11 cellular contexts compared by ENCODE assay signal in genomic region chr1:206513312-206514111, GRCh38. TPM values are rescaled to one million over a fixed set of nuclear protein-coding genes. Genes with fewer than 3 reads are reported as not detected.
DNase-seq lines count a peak whose midpoint lies in the region; ATAC-seq and TF ChIP-seq lines count a peak whose summit lies in the region.
"Had no signal": no experiment of that assay in that cellular context is flagged by ENCODE, and none has a peak within 500 bp of the region (broad histone marks: within the 10 kb centered on the region; RNA-seq: fewer than 3 reads in every experiment).

No MANE protein-coding gene starts in this region.

- no peaks in the 10 kb centered on the region for H3K36me3 Mint-ChIP-seq in nephron progenitor cell (ENCODE audit: low read depth)

- DNase-seq in AG04450 (ENCODE audit: low read depth, low spot score) (peak; percentile 61), NCI-H1694 (lab: John Stamatoyannopoulos, UW) (peak; percentile 95), esophagus muscularis mucosa (ENCODE audit: extremely low spot score) (no peak), osteoblast (ENCODE audit: insufficient read length, low spot score, missing footprints) (peak; percentile 99), NCI-H526 treated with DMSO at 0.1 percent for 48 hours (lab: John Stamatoyannopoulos, UW) (no peak), CD1c-positive myeloid dendritic cell (ENCODE audit: extremely low spot score) (no peak), nephron progenitor cell (no peak)
- DNase-seq: activated CD8-positive, alpha-beta T cell treated with anti-CD3 and anti-CD28 coated beads for 36 hours; COR-L47; effector CD8-positive, alpha-beta T cell had no signal

- peaks cover 51% of the 10 kb centered on the region for H3K27me3 Mint-ChIP-seq in nephron progenitor cell (ENCODE audit: low read depth, poor library complexity)

- CTCF ChIA-PET in AG04450 (lab: Charles Lee): interaction anchor here (0.6 to 2.6 kb wide), 2 partner anchors 31 to 32 kb away, joined by 3 to 9 read pairs; no protein-coding TSS in a partner anchor

- WGBS in esophagus muscularis mucosa: 46% methylated on average over 7 of the region's 11 CpGs

- H3K4me2 ChIP-seq in osteoblast (ENCODE audit: insufficient read depth, low read length): peak overlapping the region; percentile 70

- H3K79me2 ChIP-seq in osteoblast (ENCODE audit: insufficient read depth, low read length): no peaks in the 10 kb centered on the region

- peak overlapping the region; percentile 64 for H2AFZ ChIP-seq in osteoblast (ENCODE audit: low read length)

- intact Hi-C loops in esophagus muscularis mucosa (cut with DNase I): no loop called here

- TF ChIP-seq POLR2A in esophagus muscularis mucosa (IDR thresholded peaks at IDR 0.05; ENCODE audit: low read depth): no peak

- TF ChIP-seq EP300 in esophagus muscularis mucosa (IDR thresholded peaks at IDR 0.05): no peak

- ATAC-seq in GM21786 (IDR thresholded peaks at IDR 0.05; ENCODE audit: unreplicated experiment): no peak
- ATAC-seq: activated CD8-positive, alpha-beta T cell treated with anti-CD3 and anti-CD28 coated beads for 36 hours had no signal

- no peaks in the 10 kb centered on the region for H3K9me3 ChIP-seq in AG04450 (ENCODE audit: control insufficient read depth, insufficient read depth, low read length)
- no peaks in the 10 kb centered on the region for H3K9me3 ChIP-seq in esophagus muscularis mucosa
- no peaks in the 10 kb centered on the region for H3K9me3 ChIP-seq in osteoblast (ENCODE audit: low read depth, low read length)

- POLR2A ChIA-PET in AG04450 (lab: Yijun Ruan, JAX): no interaction called here

- no peak overlapping the region for H3K27ac Mint-ChIP-seq in nephron progenitor cell
- H3K27ac Mint-ChIP-seq: activated CD8-positive, alpha-beta T cell treated with anti-CD3 and anti-CD28 coated beads for 36 hours had no signal

- peak overlapping the region; percentile 80 for H3K27ac ChIP-seq in AG04450 (ENCODE audit: low read depth, low read length)
- H3K27ac ChIP-seq in esophagus muscularis mucosa (replicated peaks in 1 of 4): peak overlapping the region in 3 of 4 donors; percentile 48 to 65 (median 49)
- H3K27ac ChIP-seq in osteoblast (ENCODE audit: low read depth, low read length): peak overlapping the region; percentile 60

- H3K4me3 Mint-ChIP-seq in nephron progenitor cell: no peak overlapping the region
- H3K4me3 Mint-ChIP-seq: activated CD8-positive, alpha-beta T cell treated with anti-CD3 and anti-CD28 coated beads for 36 hours had no signal

- no peaks in the 10 kb centered on the region for H3K9me3 Mint-ChIP-seq in nephron progenitor cell
- H3K9me3 Mint-ChIP-seq: activated CD8-positive, alpha-beta T cell treated with anti-CD3 and anti-CD28 coated beads for 36 hours had no signal

- peaks cover 6% of the 10 kb centered on the region for H4K20me1 ChIP-seq in osteoblast (ENCODE audit: insufficient read depth, low read length)

- H3K4me1 ChIP-seq in esophagus muscularis mucosa (peaks cover 17 to 32% (median 26%) of the 10 kb centered on the region in 4 donors), osteoblast (ENCODE audit: insufficient read depth, low read length) (peaks cover 17% of the 10 kb centered on the region)

- peaks cover 52% of the 10 kb centered on the region for H3K4me1 Mint-ChIP-seq in nephron progenitor cell

- H3K4me3 ChIP-seq in AG04450 (ENCODE audit: low read depth, low read length) (no peak overlapping the region; the same call in 1 of the 2 replicates), esophagus muscularis mucosa (no peak overlapping the region), osteoblast (ENCODE audit: insufficient read depth, low read length) (peak overlapping the region; percentile 38)

- TF ChIP-seq CTCF in AG04450 (IDR thresholded peaks at IDR 0.05; ENCODE audit: low read depth, low read length): no peak
- no peak for TF ChIP-seq CTCF in esophagus muscularis mucosa (IDR thresholded peaks at IDR 0.05)
- no peak for TF ChIP-seq CTCF in osteoblast (IDR thresholded peaks at IDR 0.05; ENCODE audit: extremely low read depth, low read depth, low read length)
- no peak for TF ChIP-seq CTCF in nephron progenitor cell (IDR thresholded peaks at IDR 0.05)

- H3K27me3 ChIP-seq in AG04450 (ENCODE audit: control insufficient read depth, insufficient read depth, low read length) (peaks cover 4% of the 10 kb centered on the region), esophagus muscularis mucosa (peaks cover 0 to 6% (median 1%) of the 10 kb centered on the region in 4 donors), osteoblast (ENCODE audit: insufficient read depth, low read length) (peaks cover 26% of the 10 kb centered on the region)

- H3K36me3 ChIP-seq in esophagus muscularis mucosa: no peaks in the 10 kb centered on the region
- H3K36me3 ChIP-seq in osteoblast (ENCODE audit: insufficient read depth, low read length): no peaks in the 10 kb centered on the region

RNA-seq across cellular contexts. Expression of gene RASSF5, which starts 6.2 kb away (rescaled TPM):
- polyA plus RNA-seq in AG04450 (2011; rRNA removed): 2.3 and 2.4 TPM in 2 replicates
- polyA minus RNA-seq in AG04450 (2011; rRNA and poly(A)+ RNA removed): 3.2 and 4.4 TPM in 2 replicates
- total RNA-seq in esophagus muscularis mucosa: 10 to 100 TPM in 3 of 4 donors, 1 to 10 TPM in 1; 6.6 to 23.0 (median 10.5) TPM
- total RNA-seq in osteoblast: 0.59 and 0.72 TPM in 2 replicates

RNA-seq across cellular contexts. Expression of gene IKBKE, which starts 43.2 kb away (rescaled TPM):
- polyA plus RNA-seq in AG04450 (2011; rRNA removed): 20.8 and 27.6 TPM in 2 replicates
- polyA minus RNA-seq in AG04450 (2011; rRNA and poly(A)+ RNA removed): 38.9 and 52.9 TPM in 2 replicates
- total RNA-seq in esophagus muscularis mucosa (1 to 10 TPM; 1.4 to 2.5 (median 2.3) TPM), osteoblast (14.7 and 18.8 TPM in 2 replicates)

Comparison
In these comparisons a context has a peak if more than half of its experiments do, and no peak if none do; other contexts are left out.
1. DNase-seq: peak in AG04450 (single experiment), NCI-H1694 (single experiment) and osteoblast (single experiment); none in esophagus muscularis mucosa (single experiment), NCI-H526 treated with DMSO at 0.1 percent for 48 hours (single experiment), CD1c-positive myeloid dendritic cell (single experiment) and nephron progenitor cell (single experiment).
2. Peak in every context shown above with its lines, with median percentiles within 50 percentile points of each other: H3K27ac ChIP-seq.